ENCODE assay signal across 12 cellular contexts in genomic region chr12:101172316-101172715, GRCh38. TPM values are rescaled to one million over a fixed set of nuclear protein-coding genes. Genes with fewer than 3 reads are reported as not detected.
DNase-seq lines count a peak whose midpoint lies in the region; ATAC-seq and TF ChIP-seq lines count a peak whose summit lies in the region.
"Had no signal": no experiment of that assay in that cellular context is flagged by ENCODE, and none has a peak within 500 bp of the region (broad histone marks: within the 10 kb centered on the region; RNA-seq: fewer than 3 reads in every experiment).

No MANE protein-coding gene starts in this region.

- H3K4me3 ChIP-seq in endodermal cell (ENCODE audit: low read length), result no peak overlapping the region

- no peaks in the 10 kb centered on the region for H3K36me3 ChIP-seq in endodermal cell (ENCODE audit: control insufficient read depth, insufficient read depth, low read length)

- H3K27ac Mint-ChIP-seq in endodermal cell (no peak overlapping the region), neural crest cell (ENCODE audit: unreplicated experiment) (no peak overlapping the region)
- H3K27ac Mint-ChIP-seq: IgD-negative memory B cell; stimulated activated naive CD8-positive, alpha-beta T cell treated with anti-CD3 and anti-CD28 coated beads, Interleukin-15, amount 100 ng/mL, for 72 hours had no signal

- H3K4me1 Mint-ChIP-seq in endodermal cell, result peaks cover 6% of the 10 kb centered on the region
- H3K4me1 Mint-ChIP-seq in neural crest cell, result no peaks in the 10 kb centered on the region
- H3K4me1 Mint-ChIP-seq: stimulated activated naive CD8-positive, alpha-beta T cell treated with anti-CD3 and anti-CD28 coated beads, Interleukin-15, amount 100 ng/mL, for 72 hours had no signal

- 43 to 47% methylated on average over 2 to 5 of the region's 5 CpGs for WGBS in endodermal cell (ENCODE audit: insufficient coverage in 1 of 2, insufficient read length in 1 of 2), 2 experiments

- H3K27ac ChIP-seq in endodermal cell (ENCODE audit: low read depth, low read length), result no peak overlapping the region

- H3K27me3 Mint-ChIP-seq in endodermal cell (ENCODE audit: insufficient read depth) (peaks cover 2% of the 10 kb centered on the region), neural crest cell (ENCODE audit: low read depth) (peaks cover 19% of the 10 kb centered on the region)

- no peak overlapping the region for H3K4me3 Mint-ChIP-seq in endodermal cell
- no peak overlapping the region for H3K4me3 Mint-ChIP-seq in neural crest cell
- H3K4me3 Mint-ChIP-seq: IgD-negative memory B cell; stimulated activated naive CD8-positive, alpha-beta T cell treated with anti-CD3 and anti-CD28 coated beads, Interleukin-15, amount 100 ng/mL, for 72 hours had no signal

- H3K36me3 Mint-ChIP-seq in endodermal cell (ENCODE audit: low read depth) (no peaks in the 10 kb centered on the region), neural crest cell (ENCODE audit: low read depth) (no peaks in the 10 kb centered on the region)
- H3K36me3 Mint-ChIP-seq: IgD-negative memory B cell had no signal

- H3K9me3 Mint-ChIP-seq in endodermal cell (no peaks in the 10 kb centered on the region), neural crest cell (peaks cover 2% of the 10 kb centered on the region)

- ATAC-seq in HG03565 (IDR thresholded peaks at IDR 0.05; ENCODE audit: unreplicated experiment) (no peak), GM18868 (IDR thresholded peaks at IDR 0.05; ENCODE audit: unreplicated experiment) (no peak), HG03095 (IDR thresholded peaks at IDR 0.05; ENCODE audit: unreplicated experiment) (no peak)
- ATAC-seq: sciatic nerve; stimulated activated naive CD8-positive, alpha-beta T cell treated with anti-CD3 and anti-CD28 coated beads, Interleukin-15, amount 100 ng/mL, for 72 hours had no signal

- no peaks in the 10 kb centered on the region for H3K4me1 ChIP-seq in endodermal cell (ENCODE audit: control insufficient read depth, insufficient read depth, low read length)

- DNase-seq in GM03348 (ENCODE audit: low spot score) (peak; percentile 12), M059J (ENCODE audit: low read depth) (peak; percentile 30), endodermal cell (peak; percentile 95), neural crest cell (ENCODE audit: low read depth, low spot score) (no peak), medulla oblongata (ENCODE audit: extremely low spot score) (no peak)
- DNase-seq: SHP77 treated with DMSO at 0.1 percent for 48 hours; stimulated activated naive CD8-positive, alpha-beta T cell treated with anti-CD3 and anti-CD28 coated beads, Interleukin-15, amount 100 ng/mL, for 72 hours had no signal

- TF ChIP-seq CTCF in endodermal cell (conservative IDR thresholded peaks at IDR 0.05), result peak; percentile 84
- TF ChIP-seq CTCF in neural crest cell (conservative IDR thresholded peaks at IDR 0.05), result peak; percentile 25

- H3K27me3 ChIP-seq in endodermal cell (ENCODE audit: control insufficient read depth, insufficient read depth, low read length, poor library complexity, severe bottlenecking), result no peaks in the 10 kb centered on the region

- no peak overlapping the region for H3K9ac ChIP-seq in endodermal cell (ENCODE audit: extremely low read depth, low read length, poor library complexity, severe bottlenecking)

- H3K9me3 ChIP-seq in endodermal cell (ENCODE audit: control insufficient read depth, low read length), result no peaks in the 10 kb centered on the region

RNA-seq across cellular contexts. Expression of gene SLC5A8, which starts 37.7 kb away (rescaled TPM):
- 0.05 TPM in 1 of 2 replicates, not detected in the other for total RNA-seq in M059J (2014; rRNA removed; shearing (Covaris generic))
- total RNA-seq in endodermal cell (not detected), neural crest cell (not detected in 2 replicates)
- polyA plus RNA-seq in endodermal cell (2013, experiment 1 of 2), result not detected
- not detected for polyA plus RNA-seq in endodermal cell (2013, experiment 2 of 2)
- total RNA-seq: sciatic nerve had no signal
- polyA plus RNA-seq: IgD-negative memory B cell had no signal

Comparison
In these comparisons a context has a peak if more than half of its experiments do, and no peak if none do; other contexts are left out.
1. DNase-seq: peak in GM03348 (single experiment), M059J (single experiment) and endodermal cell (single experiment); none in neural crest cell (single experiment) and medulla oblongata (single experiment).